ENCODE assay signal across 16 cellular contexts in genomic region chr10:96270564-96270963, GRCh38. TPM values are rescaled to one million over a fixed set of nuclear protein-coding genes. Genes with fewer than 3 reads are reported as not detected.
A peak's percentile ranks its signal among the peaks of the same experiment; 100 is the strongest.
DNase-seq lines count a peak whose midpoint lies in the region; ATAC-seq and TF ChIP-seq lines count a peak whose summit lies in the region.
"Had no signal": no experiment of that assay in that cellular context is flagged by ENCODE, and none has a peak within 500 bp of the region (broad histone marks: within the 10 kb centered on the region; RNA-seq: fewer than 3 reads in every experiment).

No MANE protein-coding gene starts in this region.

- H3K9me3 ChIP-seq in ascending aorta (no peaks in the 10 kb centered on the region), thyroid gland (no peaks in the 10 kb centered on the region)
- H3K9me3 ChIP-seq: esophagus muscularis mucosa, ovary had no signal

- TF ChIP-seq POLR2A in thyroid gland (IDR thresholded peaks at IDR 0.05): no peak

- no peaks in the 10 kb centered on the region for H4K20me1 ChIP-seq in KMS-11 (ENCODE audit: insufficient read depth)

- no peak for ATAC-seq in memory B cell (ENCODE audit: low read depth)
- ATAC-seq: activated CD8-positive, alpha-beta T cell treated with anti-CD3 and anti-CD28 coated beads for 36 hours had no signal

- peak overlapping the region; percentile 96 for H3K4me3 Mint-ChIP-seq in memory B cell
- H3K4me3 Mint-ChIP-seq: activated CD8-positive, alpha-beta T cell treated with anti-CD3 and anti-CD28 coated beads for 36 hours; central memory CD8-positive, alpha-beta T cell had no signal

- H3K4me1 Mint-ChIP-seq in memory B cell: peaks cover 54% of the 10 kb centered on the region
- H3K4me1 Mint-ChIP-seq: central memory CD8-positive, alpha-beta T cell had no signal

- H2AFZ ChIP-seq in KMS-11 (ENCODE audit: low read depth): peak overlapping the region; percentile 55; the same call in 1 of the 2 replicates

- peaks cover 27% of the 10 kb centered on the region for H3K36me3 Mint-ChIP-seq in memory B cell

- no peaks in the 10 kb centered on the region for H3K9me3 Mint-ChIP-seq in memory B cell
- H3K9me3 Mint-ChIP-seq: activated CD8-positive, alpha-beta T cell treated with anti-CD3 and anti-CD28 coated beads for 36 hours; central memory CD8-positive, alpha-beta T cell had no signal

- TF ChIP-seq CTCF in KMS-11 (conservative IDR thresholded peaks at IDR 0.05; ENCODE audit: low read depth, low read length) (no peak), ascending aorta (IDR thresholded peaks at IDR 0.05) (no peak), thyroid gland (IDR thresholded peaks at IDR 0.05) (no peak)

- no peak for DNase-seq in ascending aorta (ENCODE audit: low spot score in 2 of 2)
- no peak for DNase-seq in memory B cell (ENCODE audit: low spot score in 2 of 2)
- DNase-seq in thyroid gland: no peak
- DNase-seq in anterior cingulate cortex (lab: John Stamatoyannopoulos, UW): no peak
- no peak for DNase-seq in NCI-H510A (lab: John Stamatoyannopoulos, UW)
- DNase-seq in superior temporal gyrus (ENCODE audit: extremely low spot score): no peak
- DNase-seq: activated CD8-positive, alpha-beta T cell treated with anti-CD3 and anti-CD28 coated beads for 36 hours; NCI-H1417 treated with DMSO at 0.1 percent for 48 hours; ovary; stimulated activated CD4-positive, alpha-beta T cell treated with anti-CD3 and anti-CD28 coated beads, Interleukin-1b, Interleukin-23, amount 100 ng/mL, for 48 hours; T-helper 9 cell had no signal

- no peaks in the 10 kb centered on the region for H3K79me2 ChIP-seq in KMS-11 (ENCODE audit: insufficient read depth, low read depth)

- H3K4me1 ChIP-seq in KMS-11 (ENCODE audit: low read depth, poor library complexity, severe bottlenecking) (peaks cover 18% of the 10 kb centered on the region), ascending aorta (peaks cover 4 to 20% of the 10 kb centered on the region in 2 donors), thyroid gland (peaks cover 47 to 54% of the 10 kb centered on the region in 2 donors)

- no peaks in the 10 kb centered on the region for H3K27me3 Mint-ChIP-seq in memory B cell

- peak overlapping the region; percentile 33; the same call in 1 of the 2 replicates for H3K4me2 ChIP-seq in KMS-11

- WGBS in thyroid gland, 2 donors: 74 to 76% methylated on average over 2 of the region's 2 CpGs

- H3K9ac ChIP-seq in KMS-11: no peak overlapping the region

- peak overlapping the region; percentile 88 for H3K27ac Mint-ChIP-seq in memory B cell
- H3K27ac Mint-ChIP-seq: activated CD8-positive, alpha-beta T cell treated with anti-CD3 and anti-CD28 coated beads for 36 hours had no signal

- H3K27me3 ChIP-seq in KMS-11 (ENCODE audit: insufficient read depth, low read depth) (no peaks in the 10 kb centered on the region), ascending aorta (no peaks in the 10 kb centered on the region), thyroid gland (no peaks in the 10 kb centered on the region)
- H3K27me3 ChIP-seq: esophagus muscularis mucosa, ovary had no signal

- no peak overlapping the region for H3K4me3 ChIP-seq in KMS-11 (IDR thresholded peaks at IDR 0.05; ENCODE audit: insufficient read depth, low read depth, low read length)
- peak overlapping the region in 1 of 2 donors; percentile 40 for H3K4me3 ChIP-seq in ascending aorta
- H3K4me3 ChIP-seq in thyroid gland (replicated peaks in 1 of 3): no peak overlapping the region
- H3K4me3 ChIP-seq: ovary had no signal

- H3K27ac ChIP-seq in KMS-11: no peak overlapping the region
- peak overlapping the region; percentile 60 to 79 for H3K27ac ChIP-seq in ascending aorta
- H3K27ac ChIP-seq in thyroid gland: peak overlapping the region; percentile 86 to 92 (median 90)
- H3K27ac ChIP-seq: ovary had no signal

- intact Hi-C loops in ascending aorta (cut with DNase I) (no loop called here), thyroid gland (cut with DNase I) (no loop called here)

- H3K36me3 ChIP-seq in KMS-11 (ENCODE audit: insufficient read depth) (no peaks in the 10 kb centered on the region), ascending aorta (no peaks in the 10 kb centered on the region), thyroid gland (no peaks in the 10 kb centered on the region)
- H3K36me3 ChIP-seq: esophagus muscularis mucosa, ovary had no signal

RNA-seq across cellular contexts. Expression of gene BLNK, which starts 0.8 kb away (rescaled TPM):
- total RNA-seq in ascending aorta (not detected), thyroid gland (10 to 100 TPM in 3 of 4 donors, 1 to 10 TPM in 1; 5.8 to 36.9 (median 25.7) TPM)
- total RNA-seq: lung microvascular endothelial cell, NCI-H460 had no signal

RNA-seq across cellular contexts. Expression of gene DNTT, which starts 33.7 kb away (rescaled TPM):
- total RNA-seq in ascending aorta: not detected
- total RNA-seq in thyroid gland: under 1 TPM in 1 of 4 donors, not detected in 3; 0.88 TPM
- total RNA-seq: activated CD8-positive, alpha-beta T cell treated with anti-CD3 and anti-CD28 coated beads for 36 hours; esophagus muscularis mucosa; lung microvascular endothelial cell; NCI-H460; ovary had no signal
